In genomic region chr20:50242863-50243609, GRCh38 we compare ENCODE assay signal across 1 cellular context.
TF ChIP-seq lines count a peak whose summit lies in the region.

No MANE protein-coding gene starts in this region.

TF ChIP-seq in HepG2, 621 proteins besides CTCF, POLR2A, EP300 and RAD21 (continued from another document and continues in another):
- TF ChIP-seq KLF12 (CRISPR knock-in tag; IDR thresholded peaks at IDR 0.05; ENCODE audit: borderline replicate concordance), result peak; percentile 78; the same call in 1 of the 2 replicates
- peak; percentile 48; the same call in 1 of the 2 replicates for TF ChIP-seq HNF4G (IDR thresholded peaks at IDR 0.05; ENCODE audit: borderline replicate concordance, low read depth, low read length)
- peak; percentile 54; the same call in 1 of the 2 replicates for TF ChIP-seq HNF4G (CRISPR knock-in tag; IDR thresholded peaks at IDR 0.05; ENCODE audit: borderline replicate concordance, low read depth)
- no peak for TF ChIP-seq ZNF562 (CRISPR knock-in tag; IDR thresholded peaks at IDR 0.05; ENCODE audit: borderline replicate concordance)
- no peak for TF ChIP-seq ZNF496 (CRISPR knock-in tag; IDR thresholded peaks at IDR 0.05; ENCODE audit: insufficient replicate concordance)
- 0 out of 2 replicates have a peak, but pooled peaks have one; percentile 15 for TF ChIP-seq THAP8 (CRISPR knock-in tag; IDR thresholded peaks at IDR 0.05; ENCODE audit: borderline replicate concordance)
- TF ChIP-seq ZEB1 (IDR thresholded peaks at IDR 0.05; ENCODE audit: insufficient replicate concordance, low read depth), result peak; percentile 69
- TF ChIP-seq PBX3 (CRISPR knock-in tag; IDR thresholded peaks at IDR 0.05; ENCODE audit: borderline replicate concordance), result no peak
- no peak for TF ChIP-seq TP53 (CRISPR knock-in tag; conservative IDR thresholded peaks at IDR 0.05)
- peak; percentile 44 for TF ChIP-seq STAG1 (CRISPR knock-in tag; IDR thresholded peaks at IDR 0.05)
- peak; percentile 95 for TF ChIP-seq CREBL2 (CRISPR knock-in tag; IDR thresholded peaks at IDR 0.05; ENCODE audit: borderline replicate concordance)
- peak; percentile 60; the same call in 1 of the 2 replicates for TF ChIP-seq ZNF776 (CRISPR knock-in tag; IDR thresholded peaks at IDR 0.05)
- TF ChIP-seq IKZF1 (IDR thresholded peaks at IDR 0.05), result no peak
- TF ChIP-seq ZHX1 (CRISPR knock-in tag; IDR thresholded peaks at IDR 0.05; ENCODE audit: low read depth), result peak; percentile 81; the same call in 1 of the 2 replicates
- TF ChIP-seq ZNF18 (CRISPR knock-in tag; IDR thresholded peaks at IDR 0.05; ENCODE audit: insufficient replicate concordance), result no peak
- TF ChIP-seq ZBTB2 (CRISPR knock-in tag; IDR thresholded peaks at IDR 0.05; ENCODE audit: low read depth), result no peak; the same call in 1 of the 2 replicates
- TF ChIP-seq ZNF556 (CRISPR knock-in tag; IDR thresholded peaks at IDR 0.05; ENCODE audit: borderline replicate concordance), result peak; percentile 95; the same call in 1 of the 2 replicates
- no peak for TF ChIP-seq PTBP1 (IDR thresholded peaks at IDR 0.05; ENCODE audit: low read depth, low read length, poor library complexity, severe bottlenecking)
- TF ChIP-seq ZFP36L2 (CRISPR knock-in tag; IDR thresholded peaks at IDR 0.05), result no peak
- peak; percentile 73; the same call in 1 of the 2 replicates for TF ChIP-seq CREB3 (CRISPR knock-in tag; IDR thresholded peaks at IDR 0.05)
- no peak for TF ChIP-seq ZNF235 (CRISPR knock-in tag; IDR thresholded peaks at IDR 0.05; ENCODE audit: borderline replicate concordance)
- TF ChIP-seq ZNF225 (CRISPR knock-in tag; IDR thresholded peaks at IDR 0.05), result peak; percentile 66; the same call in 1 of the 2 replicates
- peak; percentile 81; the same call in 1 of the 2 replicates for TF ChIP-seq SMAD1 (CRISPR knock-in tag; IDR thresholded peaks at IDR 0.05; ENCODE audit: borderline replicate concordance, low read depth)
- no peak; the same call in 1 of the 2 replicates for TF ChIP-seq ZNF878 (CRISPR knock-in tag; IDR thresholded peaks at IDR 0.05)
- TF ChIP-seq EEA1 (CRISPR knock-in tag; IDR thresholded peaks at IDR 0.05; ENCODE audit: borderline replicate concordance), result peak; percentile 52; the same call in 1 of the 2 replicates
- TF ChIP-seq CENPT (CRISPR knock-in tag; IDR thresholded peaks at IDR 0.05; ENCODE audit: low read depth), result peak; percentile 76; the same call in 1 of the 2 replicates
- peak; percentile 70 for TF ChIP-seq ZNF781 (CRISPR knock-in tag; IDR thresholded peaks at IDR 0.05; ENCODE audit: borderline replicate concordance, not compliant biosample characterization)
- TF ChIP-seq MAZ (IDR thresholded peaks at IDR 0.05; ENCODE audit: borderline replicate concordance, low read depth, low read length), result no peak; the same call in none of the 2 replicates
- peak; percentile 98 for TF ChIP-seq MAZ (CRISPR knock-in tag; IDR thresholded peaks at IDR 0.05; ENCODE audit: low read depth)
- TF ChIP-seq ZNF431 (CRISPR knock-in tag; IDR thresholded peaks at IDR 0.05; ENCODE audit: borderline replicate concordance, low read depth), result peak; percentile 90
- peak; percentile 83 for TF ChIP-seq FOXA3 (CRISPR knock-in tag; IDR thresholded peaks at IDR 0.05)
- peak; percentile 95 for TF ChIP-seq ZNF232 (CRISPR knock-in tag; IDR thresholded peaks at IDR 0.05; ENCODE audit: borderline replicate concordance)
- no peak for TF ChIP-seq TRIM22 (IDR thresholded peaks at IDR 0.05)
- TF ChIP-seq SMARCC2 (IDR thresholded peaks at IDR 0.05), result no peak
- TF ChIP-seq HOMEZ (CRISPR knock-in tag; IDR thresholded peaks at IDR 0.05; ENCODE audit: low read depth), result no peak
- TF ChIP-seq CC2D1A (CRISPR knock-in tag; IDR thresholded peaks at IDR 0.05), result no peak
- peak; percentile 47; the same call in 1 of the 2 replicates for TF ChIP-seq ZNF33A (CRISPR knock-in tag; IDR thresholded peaks at IDR 0.05; ENCODE audit: borderline replicate concordance)
- TF ChIP-seq NFE2 (CRISPR knock-in tag; IDR thresholded peaks at IDR 0.05), result no peak
- no peak for TF ChIP-seq ZNF615 (CRISPR knock-in tag; IDR thresholded peaks at IDR 0.05; ENCODE audit: borderline replicate concordance)
- TF ChIP-seq MYPOP (CRISPR knock-in tag; IDR thresholded peaks at IDR 0.05), result no peak
- TF ChIP-seq ARID3A (IDR thresholded peaks at IDR 0.05; ENCODE audit: low read depth, low read length), result no peak
- no peak for TF ChIP-seq ZNF260 (CRISPR knock-in tag; IDR thresholded peaks at IDR 0.05; ENCODE audit: borderline replicate concordance, low read depth)
- TF ChIP-seq ZNF383 (CRISPR knock-in tag; IDR thresholded peaks at IDR 0.05; ENCODE audit: borderline replicate concordance), result no peak
- TF ChIP-seq ZNF703 (CRISPR knock-in tag; IDR thresholded peaks at IDR 0.05; ENCODE audit: borderline replicate concordance), result no peak; the same call in 1 of the 2 replicates
- no peak for TF ChIP-seq SOX6 (IDR thresholded peaks at IDR 0.05)
- TF ChIP-seq SOX6 (CRISPR knock-in tag; IDR thresholded peaks at IDR 0.05), result peak; percentile 99
- TF ChIP-seq ZSCAN20 (CRISPR knock-in tag; IDR thresholded peaks at IDR 0.05; ENCODE audit: borderline replicate concordance), result peak; percentile 91; the same call in 1 of the 2 replicates
- peak; percentile 100 for TF ChIP-seq HNRNPL (IDR thresholded peaks at IDR 0.05; ENCODE audit: low read depth, low read length)
- no peak for TF ChIP-seq NONO (IDR thresholded peaks at IDR 0.05)
- TF ChIP-seq NONO (CRISPR knock-in tag; conservative IDR thresholded peaks at IDR 0.05), result peak; percentile 94
- no peak for TF ChIP-seq PHB2 (IDR thresholded peaks at IDR 0.05; ENCODE audit: partially characterized antibody)
- peak; percentile 33; the same call in 1 of the 2 replicates for TF ChIP-seq TAF1 (CRISPR knock-in tag; IDR thresholded peaks at IDR 0.05)
- peak; percentile 98 for TF ChIP-seq ZNF768 (CRISPR knock-in tag; IDR thresholded peaks at IDR 0.05)
- peak; percentile 94 for TF ChIP-seq ZSCAN21 (CRISPR knock-in tag; IDR thresholded peaks at IDR 0.05; ENCODE audit: borderline replicate concordance)
